ENCODE assay signal across 8 cellular contexts in the genomic region with DNA sequence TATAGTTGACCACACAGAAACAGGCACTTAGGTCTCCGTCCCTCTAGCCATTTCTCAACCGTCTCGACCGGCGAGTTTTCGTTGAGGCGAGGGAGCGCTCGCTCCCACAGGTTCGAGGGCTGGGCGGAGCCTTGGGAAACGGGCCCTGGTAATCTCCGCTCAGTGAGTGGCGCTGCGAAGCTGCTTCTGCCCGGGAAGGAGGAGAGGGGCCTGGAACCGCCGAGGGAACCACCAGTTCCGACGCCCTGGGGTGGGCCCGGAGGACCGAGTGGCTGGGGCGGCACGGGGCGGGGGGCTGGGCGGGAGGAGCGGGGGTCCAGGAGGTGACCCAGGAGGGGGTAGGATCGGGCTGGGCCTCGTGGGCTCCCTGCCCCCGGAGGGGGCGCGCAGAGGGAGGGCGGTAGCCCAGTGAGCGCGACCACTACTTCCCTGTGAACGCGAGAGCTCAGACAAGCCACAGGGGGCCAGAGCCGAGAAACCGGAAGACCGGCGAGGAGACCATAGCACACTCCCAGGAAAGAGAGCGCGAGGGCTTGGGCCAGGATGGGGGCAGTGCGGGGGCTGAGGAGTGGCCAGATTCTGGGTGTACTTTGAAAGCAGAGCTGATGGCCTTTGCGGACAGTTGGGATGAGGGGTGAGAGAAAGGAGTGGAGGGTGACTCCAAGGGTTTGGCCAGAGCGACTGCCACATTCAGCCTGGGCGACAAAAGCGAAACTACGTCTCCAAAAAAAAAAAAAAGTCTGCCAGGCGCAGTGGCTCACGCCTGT. TPM values are rescaled to one million over a fixed set of nuclear protein-coding genes. Genes with fewer than 3 reads are reported as not detected.
DNase-seq lines count a peak whose midpoint lies in the region; ATAC-seq and TF ChIP-seq lines count a peak whose summit lies in the region.

No MANE protein-coding gene starts in this region.

- H4K5ac ChIP-seq in IMR-90 (ENCODE audit: low read depth, low read length), result peak overlapping the region; percentile 81

- H3K4ac ChIP-seq in IMR-90 (ENCODE audit: low read depth, low read length), result peak overlapping the region; percentile 87

- WGBS in IMR-90 (ENCODE audit: extremely low coverage in 2 of 2, insufficient read length in 1 of 2), 2 experiments, result 16% methylated on average over 15 of the region's 51 CpGs; no CpG with 5 or more reads in 1 of the 2 experiments

- TF ChIP-seq POLR2A in IMR-90 (IDR thresholded peaks at IDR 0.05; ENCODE audit: low read depth, low read length), result 0 out of 2 replicates have a peak, but pooled peaks have one; percentile 0
- peak in 1 of 2 donors; percentile 17 for TF ChIP-seq POLR2A in Peyer's patch (IDR thresholded peaks at IDR 0.05)

- no peaks in the 10 kb centered on the region for H4K20me1 ChIP-seq in IMR-90 (ENCODE audit: insufficient read depth, low read length)

- H3K4me2 ChIP-seq in IMR-90 (ENCODE audit: low read depth, low read length), result peak overlapping the region; percentile 67

- peak overlapping the region; percentile 88 for H3K23ac ChIP-seq in IMR-90 (ENCODE audit: low read depth, low read length)

- no TSS peak for BruUV-seq in IMR-90 (replicated peaks; lab: Mats Ljungman, UMichigan)

- H3K9me3 ChIP-seq in IMR-90 (ENCODE audit: control insufficient read depth, insufficient read depth, low read length) (no peaks in the 10 kb centered on the region), Peyer's patch (no peaks in the 10 kb centered on the region), muscle layer of colon (ENCODE audit: low read length) (no peaks in the 10 kb centered on the region)

- peak; percentile 30; the same call in 1 of the 2 replicates for TF ChIP-seq RAD21 in IMR-90 (IDR thresholded peaks at IDR 0.05; ENCODE audit: low read length)

- ATAC-seq in IMR-90 (ENCODE audit: low read depth) (peak; percentile 70), GM21390 (IDR thresholded peaks at IDR 0.05; ENCODE audit: unreplicated experiment) (no peak)
- ATAC-seq in stimulated activated naive CD8-positive, alpha-beta T cell treated with anti-CD3 and anti-CD28 coated beads, Interleukin-15, Interleukin-2, amounts not matched to agents 100 U/mL and 50 U/mL, for 24 hours, result peak; percentile 55

- H2BK20ac ChIP-seq in IMR-90 (ENCODE audit: low read depth, low read length), result no peak overlapping the region

- peak overlapping the region; percentile 74 for H3K18ac ChIP-seq in IMR-90 (ENCODE audit: low read depth, low read length)

- intact Hi-C loops in IMR-90 (cut with micrococcal nuclease), result loop anchor here (1.0 kb wide), 1 partner anchor 19 kb away; no protein-coding TSS in a partner anchor

- no peaks in the 10 kb centered on the region for H3K36me3 ChIP-seq in IMR-90 (ENCODE audit: control insufficient read depth, insufficient read depth, low read length)
- no peaks in the 10 kb centered on the region for H3K36me3 ChIP-seq in Peyer's patch
- no peaks in the 10 kb centered on the region for H3K36me3 ChIP-seq in muscle layer of colon (ENCODE audit: insufficient read depth, low read length)

- CTCF ChIA-PET in IMR-90 (lab: Yijun Ruan, JAX), result interaction anchor here (1.0 to 3.5 kb wide), 2 partner anchors 115 to 125 kb away, joined by 3 to 14 read pairs; a partner anchor contains a TSS

- peak overlapping the region; percentile 92 for H3K14ac ChIP-seq in IMR-90 (replicated peaks; ENCODE audit: low read depth, low read length)

- H3K27me3 ChIP-seq in IMR-90 (ENCODE audit: control insufficient read depth, insufficient read depth, low read length) (no peaks in the 10 kb centered on the region), Peyer's patch (no peaks in the 10 kb centered on the region), muscle layer of colon (ENCODE audit: control insufficient read depth in 1 of 2, insufficient read depth in 2 of 2, low read length in 2 of 2) (no peaks in the 10 kb centered on the region)

- dilution Hi-C loops in IMR-90 (cut with HindIII; ENCODE audit: low sequenced_read_pairs, unreplicated experiment), result no loop called here

- peak overlapping the region; percentile 94 for H2AFZ ChIP-seq in IMR-90 (replicated peaks; ENCODE audit: low read length, poor library complexity)

- H4K8ac ChIP-seq in IMR-90 (ENCODE audit: low read depth in 2 of 2, low read length in 2 of 2), result peak overlapping the region; percentile 21 to 99

- peak overlapping the region; percentile 81; the same call in 1 of the 3 replicates for H2BK15ac ChIP-seq in IMR-90 (ENCODE audit: low read depth, low read length)

- TF ChIP-seq CTCF in GM12864 (IDR thresholded peaks at IDR 0.05; ENCODE audit: low read depth, low read length, missing control alignments) (no peak), IMR-90 (conservative IDR thresholded peaks at IDR 0.05; ENCODE audit: low read depth, low read length) (peak; percentile 28; the same call in 1 of the 2 replicates), Peyer's patch (IDR thresholded peaks at IDR 0.05) (peak in 2 of 6 experiments; percentile 10 to 16)

- H3K4me1 ChIP-seq in IMR-90 (ENCODE audit: control insufficient read depth, insufficient read depth, low read length), result peaks cover 14% of the 10 kb centered on the region
- H3K4me1 ChIP-seq in Peyer's patch, result peaks cover 0 to 18% (median 12%) of the 10 kb centered on the region in 4 donors
- peaks cover 23% of the 10 kb centered on the region for H3K4me1 ChIP-seq in muscle layer of colon (ENCODE audit: insufficient read depth, low read length)

- peak overlapping the region; percentile 100 for H3K56ac ChIP-seq in IMR-90 (ENCODE audit: extremely low read depth, insufficient read depth, low read length)

- H3K4me3 ChIP-seq in GM12864 (ENCODE audit: low read depth, low read length), result peak overlapping the region; percentile 52
- peak overlapping the region; percentile 6; the same call in 1 of the 2 replicates for H3K4me3 ChIP-seq in IMR-90 (ENCODE audit: insufficient read depth, low read depth, low read length)
- peak overlapping the region; percentile 49 to 71 (median 61) for H3K4me3 ChIP-seq in Peyer's patch
- H3K4me3 ChIP-seq in muscle layer of colon (ENCODE audit: low read depth in 1 of 2, low read length in 2 of 2), result peak overlapping the region; percentile 41 to 46

- H3K9ac ChIP-seq in IMR-90 (ENCODE audit: low read depth, low read length) (peak overlapping the region; percentile 54), muscle layer of colon (ENCODE audit: low read length) (peak overlapping the region; percentile 46)

- H2AK9ac ChIP-seq in IMR-90 (replicated peaks; ENCODE audit: low read depth, low read length, poor library complexity), result peak overlapping the region; percentile 89

- H4K91ac ChIP-seq in IMR-90 (ENCODE audit: insufficient read depth, low read depth, low read length), result peak overlapping the region; percentile 80

- H3K9me1 ChIP-seq in IMR-90 (ENCODE audit: insufficient read depth, low read length), result no peaks in the 10 kb centered on the region; the same call in 1 of the 2 replicates

- peak overlapping the region; percentile 78 for H2BK120ac ChIP-seq in IMR-90 (ENCODE audit: low read depth, low read length)

- H3K27ac ChIP-seq in IMR-90 (ENCODE audit: insufficient read depth, low read length) (peak overlapping the region; percentile 79), Peyer's patch (peak overlapping the region; percentile 98 to 100 (median 99)), muscle layer of colon (ENCODE audit: low read depth, low read length) (peak overlapping the region; percentile 97)

- POLR2A ChIA-PET in IMR-90 (lab: Charles Lee; ENCODE audit: unreplicated experiment), result interaction anchor here (0.5 to 2.2 kb wide), 13 partner anchors 8 to 143 kb away, joined by 3 to 35 read pairs (median 10); a partner anchor contains a TSS

- no peak for DNase-seq in GM12864 (ENCODE audit: low read depth)
- peak; percentile 70 for DNase-seq in IMR-90
- DNase-seq in Peyer's patch, result peak; percentile 70 to 89 (median 89)
- DNase-seq in activated T-helper 1 cell treated with anti-CD3 and anti-CD28 coated beads, Interleukin-2, amount 50 U/mL, for 16 hours (ENCODE audit: low read depth in 1 of 2, low spot score in 1 of 2), result peak; percentile 44 to 52
- peak; percentile 83 for DNase-seq in fibroblast of gingiva (ENCODE audit: low read depth)
- peak; percentile 77 for DNase-seq in stimulated activated naive CD8-positive, alpha-beta T cell treated with anti-CD3 and anti-CD28 coated beads, Interleukin-15, Interleukin-2, amounts not matched to agents 100 U/mL and 50 U/mL, for 24 hours

- H2BK5ac ChIP-seq in IMR-90 (ENCODE audit: low read depth, low read length, poor library complexity, severe bottlenecking), result peak overlapping the region; percentile 100

- in situ Hi-C loops in IMR-90 (cut with MboI; ENCODE audit: low sequenced_read_pairs), result loop anchor here (25.0 kb wide), 1 partner anchor 382 kb away; a partner anchor contains a TSS

- H3K79me1 ChIP-seq in IMR-90 (ENCODE audit: low read depth in 1 of 2, low read length in 2 of 2), result peaks cover 0 to 3% of the 10 kb centered on the region in 2 experiments; a peak in 1 of 4 replicates

- peak overlapping the region; percentile 69 for H2AK5ac ChIP-seq in IMR-90 (ENCODE audit: low read depth, low read length)

TF ChIP-seq in IMR-90, 13 proteins besides CTCF, POLR2A, EP300 and RAD21:
- TF ChIP-seq CEBPB (IDR thresholded peaks at IDR 0.05; ENCODE audit: low read depth, low read length) (no peak), CHD1 (IDR thresholded peaks at IDR 0.05; ENCODE audit: low read depth, low read length) (no peak), BHLHE40 (IDR thresholded peaks at IDR 0.05; ENCODE audit: low read depth, low read length) (no peak), FOS (IDR thresholded peaks at IDR 0.05; ENCODE audit: low read depth, low read length) (no peak), SMC3 (IDR thresholded peaks at IDR 0.05; ENCODE audit: low read depth, low read length) (no peak), MAZ (IDR thresholded peaks at IDR 0.05; ENCODE audit: borderline replicate concordance, low read depth, low read length) (no peak)
- TF ChIP-seq, protein P1, sequence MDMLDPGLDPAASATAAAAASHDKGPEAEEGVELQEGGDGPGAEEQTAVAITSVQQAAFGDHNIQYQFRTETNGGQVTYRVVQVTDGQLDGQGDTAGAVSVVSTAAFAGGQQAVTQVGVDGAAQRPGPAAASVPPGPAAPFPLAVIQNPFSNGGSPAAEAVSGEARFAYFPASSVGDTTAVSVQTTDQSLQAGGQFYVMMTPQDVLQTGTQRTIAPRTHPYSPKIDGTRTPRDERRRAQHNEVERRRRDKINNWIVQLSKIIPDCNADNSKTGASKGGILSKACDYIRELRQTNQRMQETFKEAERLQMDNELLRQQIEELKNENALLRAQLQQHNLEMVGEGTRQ (IDR thresholded peaks at IDR 0.05; ENCODE audit: low read depth, low read length), result no peak

RNA-seq across cellular contexts. Expression of a gene that starts 29.9 kb away (rescaled TPM):
- total RNA-seq in IMR-90 (2012; rRNA removed) (12.5 and 12.8 TPM in 2 replicates), Peyer's patch (1 to 10 TPM in 1 of 4 donors, under 1 TPM in 1, not detected in 2; 0.70 to 2.3 TPM)
- 25.5 and 30.7 TPM in 2 replicates for polyA plus RNA-seq in IMR-90 (2012; rRNA removed)
- polyA plus RNA-seq in IMR-90 (2012; cell fraction: cytosol; rRNA removed), result 25.6 and 28.6 TPM in 2 replicates
- polyA plus RNA-seq in IMR-90 (2012; cell fraction: nucleus; rRNA removed; ENCODE audit: low replicate concordance), result 8.6 and 16.0 TPM in 2 replicates

Comparison
In these comparisons a context has a peak if more than half of its experiments do, and no peak if none do; other contexts are left out.
1. H3K4me3 ChIP-seq: peak in every context shown above with its lines; median percentile 61 in Peyer's patch; 52 in GM12864; 44 in muscle layer of colon; 6 in IMR-90.